23 cellular contexts compared by ENCODE assay signal in the genomic region with DNA sequence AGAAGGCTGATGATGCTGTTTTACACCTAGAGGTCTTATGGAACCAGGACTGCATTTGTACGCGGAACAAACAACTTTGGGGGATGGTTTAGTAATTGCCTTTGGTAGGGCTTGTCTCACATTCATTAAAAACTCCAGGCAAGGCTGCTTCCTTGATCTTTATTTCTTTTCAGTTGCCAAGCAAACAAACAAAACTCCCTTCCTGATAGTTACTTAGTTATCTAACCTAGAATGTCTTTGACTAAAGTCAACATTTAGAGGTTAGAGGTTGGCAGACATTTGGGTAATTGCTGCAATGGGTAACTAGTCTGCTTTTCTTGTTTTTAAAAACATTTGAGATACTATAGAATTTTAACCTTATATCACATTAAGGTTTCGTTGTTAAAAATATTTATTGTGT.
A peak's percentile ranks its signal among the peaks of the same experiment; 100 is the strongest.
DNase-seq lines count a peak whose midpoint lies in the region; ATAC-seq, FAIRE-seq and TF ChIP-seq lines count a peak whose summit lies in the region.
"Had no signal": no experiment of that assay in that cellular context is flagged by ENCODE, and none has a peak within 500 bp of the region (broad histone marks: within the 10 kb centered on the region; RNA-seq: fewer than 3 reads in every experiment).

No MANE protein-coding gene starts in this region.

- no peaks in the 10 kb centered on the region for H3K27me3 Mint-ChIP-seq in progenitor cell of endocrine pancreas
- no peaks in the 10 kb centered on the region for H3K27me3 Mint-ChIP-seq in T-cell
- H3K27me3 Mint-ChIP-seq in stimulated activated memory B cell treated with anti-CD40 and anti-IgM and Interleukin-4, amounts not matched to agents 10 μg/mL and 1 μg/mL and 100 μg/mL, for 72 hours = no peaks in the 10 kb centered on the region
- H3K27me3 Mint-ChIP-seq: CD4-positive, alpha-beta memory T cell had no signal

- FAIRE-seq in endometrium (lab: Jason Lieb, UNC) = peak; percentile 21

- no peak for TF ChIP-seq CTCF in progenitor cell of endocrine pancreas (IDR thresholded peaks at IDR 0.05; ENCODE audit: unreplicated experiment)

- peak; percentile 70 for DNase-seq in DMS153 (lab: John Stamatoyannopoulos, UW)
- DNase-seq in DMS153 treated with DMSO at 0.1 percent for 48 hours (lab: John Stamatoyannopoulos, UW; ENCODE audit: unreplicated experiment) = no peak
- peak; percentile 83 for DNase-seq in NCI-H1105 treated with DMSO at 0.1 percent for 48 hours (lab: John Stamatoyannopoulos, UW)
- no peak for DNase-seq in progenitor cell of endocrine pancreas (ENCODE audit: low spot score, unreplicated experiment)
- no peak for DNase-seq in SKM-1 (lab: John Stamatoyannopoulos, UW; ENCODE audit: unreplicated experiment)
- no peak for DNase-seq in T-cell
- DNase-seq: ACHN; CD4-positive, alpha-beta memory T cell; EL; GF-D8; GOT3; HCEC 1CT; IMR-90; MV-4-11; NCI-H187; NCI-H2227 treated with DMSO at 0.1 percent for 48 hours; NCI-H510A; NCI-H82; PC-3; Right ventricle myocardium superior; SW 1271 had no signal

- no peak for ATAC-seq in T-cell (replicated peaks in 1 of 4)
- no peak for ATAC-seq in stimulated activated memory B cell treated with anti-CD40 and anti-IgM and Interleukin-4, amounts not matched to agents 10 μg/mL and 1 μg/mL and 100 μg/mL, for 72 hours
- ATAC-seq: PC-3 had no signal

- H3K27ac Mint-ChIP-seq in progenitor cell of endocrine pancreas = peak overlapping the region; percentile 77
- no peak overlapping the region for H3K27ac Mint-ChIP-seq in T-cell
- no peak overlapping the region for H3K27ac Mint-ChIP-seq in stimulated activated memory B cell treated with anti-CD40 and anti-IgM and Interleukin-4, amounts not matched to agents 10 μg/mL and 1 μg/mL and 100 μg/mL, for 72 hours
- H3K27ac Mint-ChIP-seq: CD4-positive, alpha-beta memory T cell had no signal

- peaks cover 17% of the 10 kb centered on the region for H3K9me3 Mint-ChIP-seq in progenitor cell of endocrine pancreas (ENCODE audit: low read depth)
- H3K9me3 Mint-ChIP-seq in T-cell = peaks cover 0 to 7% (median 2%) of the 10 kb centered on the region in 3 donors
- H3K9me3 Mint-ChIP-seq in stimulated activated memory B cell treated with anti-CD40 and anti-IgM and Interleukin-4, amounts not matched to agents 10 μg/mL and 1 μg/mL and 100 μg/mL, for 72 hours = peaks cover 3% of the 10 kb centered on the region

- POLR2A ChIA-PET in T-cell (lab: Charles Lee) = no interaction called here

- H3K4me3 Mint-ChIP-seq in progenitor cell of endocrine pancreas (ENCODE audit: low read depth) (peak overlapping the region; percentile 27), T-cell (no peak overlapping the region)
- no peak overlapping the region for H3K4me3 Mint-ChIP-seq in stimulated activated memory B cell treated with anti-CD40 and anti-IgM and Interleukin-4, amounts not matched to agents 10 μg/mL and 1 μg/mL and 100 μg/mL, for 72 hours
- H3K4me3 Mint-ChIP-seq: CD4-positive, alpha-beta memory T cell had no signal

- H3K36me3 Mint-ChIP-seq in progenitor cell of endocrine pancreas (ENCODE audit: insufficient read depth) (peaks cover 8% of the 10 kb centered on the region), T-cell (no peaks in the 10 kb centered on the region)
- H3K36me3 Mint-ChIP-seq in stimulated activated memory B cell treated with anti-CD40 and anti-IgM and Interleukin-4, amounts not matched to agents 10 μg/mL and 1 μg/mL and 100 μg/mL, for 72 hours = no peaks in the 10 kb centered on the region
- H3K36me3 Mint-ChIP-seq: CD4-positive, alpha-beta memory T cell had no signal

- peaks cover 33% of the 10 kb centered on the region for H3K4me1 Mint-ChIP-seq in progenitor cell of endocrine pancreas (ENCODE audit: low read depth)
- H3K4me1 Mint-ChIP-seq in T-cell = no peaks in the 10 kb centered on the region
- H3K4me1 Mint-ChIP-seq in stimulated activated memory B cell treated with anti-CD40 and anti-IgM and Interleukin-4, amounts not matched to agents 10 μg/mL and 1 μg/mL and 100 μg/mL, for 72 hours = no peaks in the 10 kb centered on the region
- H3K4me1 Mint-ChIP-seq: CD4-positive, alpha-beta memory T cell had no signal

- CTCF ChIA-PET in T-cell (lab: Charles Lee) = no interaction called here

Comparison
In these comparisons a context has a peak if more than half of its experiments do, and no peak if none do; other contexts are left out.
1. DNase-seq: peak in DMS153 (single experiment) and NCI-H1105 treated with DMSO at 0.1 percent for 48 hours (single experiment); none in DMS153 treated with DMSO at 0.1 percent for 48 hours (single experiment), progenitor cell of endocrine pancreas (single experiment), SKM-1 (single experiment) and T-cell (0 of 34).